Comparison of ENCODE assay signal across 28 cellular contexts in the genomic region with DNA sequence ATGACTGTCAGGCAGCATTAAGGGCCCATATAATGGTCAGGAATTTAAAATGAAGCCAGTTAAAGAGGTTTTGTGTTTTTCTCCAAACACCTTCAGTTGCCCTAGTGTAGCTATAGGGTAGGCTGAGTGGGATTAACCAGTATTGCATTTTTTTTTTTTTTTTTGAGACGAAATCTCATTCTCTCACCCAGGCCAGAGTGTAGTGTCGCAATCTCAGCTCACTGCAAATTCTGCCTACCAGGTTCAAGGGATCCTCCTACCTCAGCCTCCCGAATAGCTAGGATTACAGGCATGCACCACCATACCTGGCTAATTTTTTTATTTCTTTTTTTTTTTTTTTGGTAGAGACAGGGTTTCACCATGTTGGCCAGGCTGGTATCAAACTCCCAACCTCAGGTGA.
"Had no signal": no experiment of that assay in that cellular context is flagged by ENCODE, and none has a peak within 500 bp of the region (broad histone marks: within the 10 kb centered on the region; RNA-seq: fewer than 3 reads in every experiment).

No MANE protein-coding gene starts in this region.

- H3K4me1 ChIP-seq: colonic mucosa had no signal

- H3K27me3 Mint-ChIP-seq: dendritic cell treated with granulocyte-macrophage colony-stimulating factor and Interleukin-4, amounts not matched to agents 40 ng/mL and 50 ng/mL, for 4 days; effector memory CD8-positive, alpha-beta T cell; memory B cell; naive thymus-derived CD4-positive, alpha-beta T cell had no signal

- H3K27me3 ChIP-seq: colonic mucosa, esophagus squamous epithelium, gastrocnemius medialis, heart right ventricle, left lung had no signal

- H3K27ac Mint-ChIP-seq: dendritic cell treated with granulocyte-macrophage colony-stimulating factor and Interleukin-4, amounts not matched to agents 40 ng/mL and 50 ng/mL, for 4 days; effector memory CD8-positive, alpha-beta T cell; endodermal cell; memory B cell; naive thymus-derived CD4-positive, alpha-beta T cell had no signal

- H3K4me3 ChIP-seq: colonic mucosa, esophagus squamous epithelium, gastrocnemius medialis, heart right ventricle, left lung, lower lobe of right lung had no signal

- H3K36me3 ChIP-seq: colonic mucosa, esophagus squamous epithelium, gastrocnemius medialis, heart right ventricle, left lung, lower lobe of right lung had no signal

- FAIRE-seq: endometrium, islet of Langerhans, keratinocyte had no signal

- H3K27ac ChIP-seq: colonic mucosa, epithelial cell of prostate, esophagus squamous epithelium, gastrocnemius medialis, heart right ventricle, left lung, lower lobe of right lung had no signal

- ATAC-seq: effector memory CD8-positive, alpha-beta T cell; esophagus mucosa; gastrocnemius medialis; heart right ventricle; left cardiac atrium; left lung; left ventricle myocardium superior; lower lobe of right lung; naive thymus-derived CD4-positive, alpha-beta T cell had no signal

- H3K9me3 Mint-ChIP-seq: dendritic cell treated with granulocyte-macrophage colony-stimulating factor and Interleukin-4, amounts not matched to agents 40 ng/mL and 50 ng/mL, for 4 days; effector memory CD8-positive, alpha-beta T cell had no signal

- H3K9me3 ChIP-seq: colonic mucosa, esophagus squamous epithelium, gastrocnemius medialis, heart right ventricle, left lung, lower lobe of right lung had no signal

- H3K4me3 Mint-ChIP-seq: dendritic cell treated with granulocyte-macrophage colony-stimulating factor and Interleukin-4, amounts not matched to agents 40 ng/mL and 50 ng/mL, for 4 days; effector memory CD8-positive, alpha-beta T cell; endodermal cell; memory B cell; naive thymus-derived CD4-positive, alpha-beta T cell had no signal

- H3K4me1 Mint-ChIP-seq: endodermal cell had no signal

- DNase-seq: colonic mucosa; cortex of kidney; effector CD8-positive, alpha-beta T cell; effector memory CD8-positive, alpha-beta T cell; endodermal cell; erythroblast; esophagus squamous epithelium; foreskin fibroblast; foreskin melanocyte; gastrocnemius medialis; glutamatergic neuron; head of caudate nucleus; heart right ventricle; hippocampal formation; left cardiac atrium; left lung; left ventricle myocardium superior; lower lobe of right lung; mesendoderm; midbrain; naive thymus-derived CD4-positive, alpha-beta T cell had no signal
